In the genomic region with DNA sequence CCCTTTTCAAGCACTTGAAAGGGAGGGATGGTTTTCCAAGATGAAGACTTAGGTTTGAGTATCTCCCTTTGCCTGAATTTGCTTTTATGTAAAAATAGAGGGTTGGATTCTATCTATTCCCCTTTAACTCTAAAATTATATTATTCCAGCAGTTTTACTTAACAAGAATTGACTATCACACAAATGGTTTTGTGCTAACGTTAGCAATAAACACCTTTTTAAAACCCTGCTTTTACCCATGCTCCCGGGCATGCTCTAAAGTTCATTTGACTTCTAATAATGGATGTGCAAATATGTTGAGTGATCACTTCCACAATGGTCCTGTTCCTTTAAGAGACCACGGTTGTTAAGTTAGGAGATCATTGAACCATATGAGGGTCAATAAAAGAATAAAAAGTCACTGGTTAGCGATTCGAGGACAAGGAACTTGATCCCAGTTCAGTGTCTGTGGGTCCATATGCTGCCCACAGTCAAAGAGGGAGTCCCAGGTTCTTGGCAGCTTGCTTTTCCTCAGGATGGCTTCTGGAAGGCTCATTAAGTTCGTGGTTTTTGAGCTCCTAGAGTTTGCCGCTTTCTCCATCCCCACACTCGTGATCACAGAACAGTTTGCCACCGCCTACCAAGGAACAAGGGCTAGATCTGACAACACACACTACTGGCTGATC, we compare ENCODE assay signal across 17 cellular contexts. TPM values are rescaled to one million over a fixed set of nuclear protein-coding genes. Genes with fewer than 3 reads are reported as not detected.
"Had no signal": no experiment of that assay in that cellular context is flagged by ENCODE, and none has a peak within 500 bp of the region (broad histone marks: within the 10 kb centered on the region; RNA-seq: fewer than 3 reads in every experiment).

A gene with protein sequence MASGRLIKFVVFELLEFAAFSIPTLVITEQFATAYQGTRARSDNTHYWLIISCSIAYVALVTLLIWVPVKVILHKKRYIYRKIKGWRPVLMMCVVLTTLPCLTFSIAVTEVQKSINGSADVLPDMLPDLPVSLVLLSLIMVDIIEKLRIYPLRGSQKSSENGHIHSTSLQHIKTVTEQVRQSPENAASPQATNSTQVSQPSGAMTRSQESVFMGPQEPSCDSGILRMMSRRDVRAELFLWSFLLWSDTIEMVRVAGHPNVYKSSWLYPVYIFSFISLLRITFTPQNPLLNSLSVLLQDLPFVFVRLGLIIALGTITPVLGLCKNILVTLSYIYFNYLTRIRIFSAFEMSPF (plus strand): TSS at position 421 of the 665 bp plus-strand sequence. CDS start 95 bp downstream, at position 516.

- H3K27me3 ChIP-seq: foreskin keratinocyte, heart right ventricle, neutrophil, stomach had no signal

- H3K4me3 ChIP-seq: heart right ventricle, psoas muscle, stomach, thoracic aorta had no signal

- H3K9me3 ChIP-seq: heart right ventricle, neutrophil, psoas muscle, stomach, thoracic aorta had no signal

- H3K27ac ChIP-seq: foreskin keratinocyte, heart right ventricle, neutrophil, psoas muscle, stomach, thoracic aorta had no signal

- ATAC-seq: activated CD8-positive, alpha-beta T cell treated with anti-CD3 and anti-CD28 coated beads, Interleukin-2, amount 10 ng/mL, durations not matched to agents 7 days and 5 days; foreskin keratinocyte; heart right ventricle; left ventricle myocardium superior; psoas muscle; T-cell had no signal

- FAIRE-seq: urothelium cell line had no signal

- H3K36me3 ChIP-seq: heart right ventricle, neutrophil, stomach, thoracic aorta had no signal

- DNase-seq: activated CD4-positive, alpha-beta T cell treated with anti-CD3 and anti-CD28 coated beads for 48 hours; activated CD8-positive, alpha-beta memory T cell treated with anti-CD3 and anti-CD28 coated beads, Interleukin-2, amount 50 U/mL, for 48 hours; activated CD8-positive, alpha-beta T cell treated with anti-CD3 and anti-CD28 coated beads, Interleukin-2, amount 10 ng/mL, durations not matched to agents 7 days and 5 days; activated naive CD4-positive, alpha-beta T cell treated with anti-CD3 and anti-CD28 coated beads for 36 hours; dermis blood vessel endothelial cell; foreskin keratinocyte; heart right ventricle; islet precursor cell; left ventricle myocardium superior; mesendoderm; psoas muscle; stimulated activated CD4-positive, alpha-beta T cell treated with anti-CD3 and anti-CD28 coated beads, Interleukin-4, amount 100 ng/mL, for 1 hour; stomach; T-cell had no signal

- H3K4me1 ChIP-seq: foreskin keratinocyte, psoas muscle had no signal

RNA-seq across cellular contexts. Expression of the gene that starts here (rescaled TPM):
- total RNA-seq: activated naive CD4-positive, alpha-beta T cell treated with anti-CD3 and anti-CD28 coated beads for 36 hours had no signal
- polyA plus RNA-seq: foreskin keratinocyte had no signal
